ENCODE assay signal across 12 cellular contexts in genomic region chr7:16652888-16653287, GRCh38. TPM values are rescaled to one million over a fixed set of nuclear protein-coding genes. Genes with fewer than 3 reads are reported as not detected.
A peak's percentile ranks its signal among the peaks of the same experiment; 100 is the strongest.
DNase-seq lines count a peak whose midpoint lies in the region; ATAC-seq and TF ChIP-seq lines count a peak whose summit lies in the region.
"Had no signal": no experiment of that assay in that cellular context is flagged by ENCODE, and none has a peak within 500 bp of the region (broad histone marks: within the 10 kb centered on the region; RNA-seq: fewer than 3 reads in every experiment).

No MANE protein-coding gene starts in this region.

- intact Hi-C loops in lower lobe of right lung (cut with DNase I), result no loop called here
- intact Hi-C loops in activated CD4-positive, alpha-beta T cell treated with anti-CD3 and anti-CD28 coated beads for 36 hours (cut with DNase I, micrococcal nuclease), result no loop called here

- no peaks in the 10 kb centered on the region for H3K36me3 ChIP-seq in lower lobe of right lung

- peaks cover 36% of the 10 kb centered on the region for H3K4me1 ChIP-seq in lower lobe of right lung

- no peaks in the 10 kb centered on the region for H3K27me3 Mint-ChIP-seq in activated CD4-positive, alpha-beta T cell treated with anti-CD3 and anti-CD28 coated beads for 36 hours
- no peaks in the 10 kb centered on the region for H3K27me3 Mint-ChIP-seq in T-cell
- H3K27me3 Mint-ChIP-seq: stimulated activated memory B cell treated with anti-CD40 and anti-IgM and Interleukin-4, amounts not matched to agents 10 μg/mL and 1 μg/mL and 100 μg/mL, for 72 hours had no signal

- no peak overlapping the region for H3K4me3 Mint-ChIP-seq in activated CD4-positive, alpha-beta T cell treated with anti-CD3 and anti-CD28 coated beads for 36 hours
- peak overlapping the region in 1 of 3 donors; percentile 16 for H3K4me3 Mint-ChIP-seq in T-cell
- H3K4me3 Mint-ChIP-seq: stimulated activated memory B cell treated with anti-CD40 and anti-IgM and Interleukin-4, amounts not matched to agents 10 μg/mL and 1 μg/mL and 100 μg/mL, for 72 hours had no signal

- H3K9me3 Mint-ChIP-seq in activated CD4-positive, alpha-beta T cell treated with anti-CD3 and anti-CD28 coated beads for 36 hours (ENCODE audit: low read depth), result no peaks in the 10 kb centered on the region
- no peaks in the 10 kb centered on the region for H3K9me3 Mint-ChIP-seq in T-cell
- H3K9me3 Mint-ChIP-seq: stimulated activated memory B cell treated with anti-CD40 and anti-IgM and Interleukin-4, amounts not matched to agents 10 μg/mL and 1 μg/mL and 100 μg/mL, for 72 hours had no signal

- H3K9me3 ChIP-seq in lower lobe of right lung, result no peaks in the 10 kb centered on the region

- peak overlapping the region; percentile 40 for H3K27ac ChIP-seq in lower lobe of right lung

- H3K27ac Mint-ChIP-seq in activated CD4-positive, alpha-beta T cell treated with anti-CD3 and anti-CD28 coated beads for 36 hours, result no peak overlapping the region
- no peak overlapping the region for H3K27ac Mint-ChIP-seq in T-cell
- H3K27ac Mint-ChIP-seq: stimulated activated memory B cell treated with anti-CD40 and anti-IgM and Interleukin-4, amounts not matched to agents 10 μg/mL and 1 μg/mL and 100 μg/mL, for 72 hours had no signal

- peak; percentile 67 to 88 for ATAC-seq in lower lobe of right lung
- no peak for ATAC-seq in activated CD4-positive, alpha-beta T cell treated with anti-CD3 and anti-CD28 coated beads for 36 hours
- no peak for ATAC-seq in T-cell (replicated peaks in 1 of 4)
- ATAC-seq: stimulated activated memory B cell treated with anti-CD40 and anti-IgM and Interleukin-4, amounts not matched to agents 10 μg/mL and 1 μg/mL and 100 μg/mL, for 72 hours had no signal

- no peak overlapping the region for H3K4me3 ChIP-seq in lower lobe of right lung

- H3K4me1 Mint-ChIP-seq in activated CD4-positive, alpha-beta T cell treated with anti-CD3 and anti-CD28 coated beads for 36 hours, result peaks cover 68% of the 10 kb centered on the region
- peaks cover 68 to 81% (median 70%) of the 10 kb centered on the region in 3 donors for H3K4me1 Mint-ChIP-seq in T-cell

- H3K27me3 ChIP-seq in lower lobe of right lung (ENCODE audit: low read depth), result no peaks in the 10 kb centered on the region

- peak; percentile 83 for DNase-seq in DMS153 (lab: John Stamatoyannopoulos, UW)
- peak; percentile 94 for DNase-seq in NCI-H1105 (lab: John Stamatoyannopoulos, UW)
- DNase-seq in RPMI8226, result peak; percentile 25
- peak; percentile 64 for DNase-seq in lower lobe of right lung
- DNase-seq in SW480 (ENCODE audit: low spot score), result no peak
- DNase-seq in activated CD4-positive, alpha-beta T cell treated with anti-CD3 and anti-CD28 coated beads for 36 hours, result no peak
- no peak for DNase-seq in T-cell
- DNase-seq in stimulated activated CD4-positive, alpha-beta T cell treated with anti-CD3 and anti-CD28 coated beads, Interleukin-4, amount 100 ng/mL, for 4 hours, result no peak
- DNase-seq: activated CD8-positive, alpha-beta memory T cell treated with anti-CD3 and anti-CD28 coated beads, Interleukin-2, amount 50 U/mL, for 4 hours; MV-4-11; OCI-M1 had no signal

- POLR2A ChIA-PET in activated CD4-positive, alpha-beta T cell treated with anti-CD3 and anti-CD28 coated beads for 36 hours (lab: Charles Lee), result interaction anchor here (0.8 kb wide), 1 partner anchor 542 kb away, joined by 4 read pairs; no protein-coding TSS in a partner anchor
- POLR2A ChIA-PET in T-cell (lab: Charles Lee), result interaction anchor here in 1 of 2 donors (0.6 kb wide), 1 partner anchor 64 kb away, joined by 7 read pairs; no protein-coding TSS in a partner anchor

- CTCF ChIA-PET in activated CD4-positive, alpha-beta T cell treated with anti-CD3 and anti-CD28 coated beads for 36 hours (lab: Charles Lee), result no interaction called here
- CTCF ChIA-PET in T-cell (lab: Charles Lee), result no interaction called here

- TF ChIP-seq CTCF in lower lobe of right lung (IDR thresholded peaks at IDR 0.05), result no peak

- H3K36me3 Mint-ChIP-seq in activated CD4-positive, alpha-beta T cell treated with anti-CD3 and anti-CD28 coated beads for 36 hours (ENCODE audit: low read depth), result peaks cover 36% of the 10 kb centered on the region
- peaks cover 7% of the 10 kb centered on the region for H3K36me3 Mint-ChIP-seq in T-cell

RNA-seq across cellular contexts. Expression of gene BZW2, which starts 6.9 kb away (rescaled TPM):
- total RNA-seq in lower lobe of right lung, result 24.6 TPM
- total RNA-seq in activated CD4-positive, alpha-beta T cell treated with anti-CD3 and anti-CD28 coated beads for 36 hours, result 100 to 1,000 TPM; 106 to 113 TPM
- 10 to 100 TPM; 22.1 to 35.1 (median 30.2) TPM for total RNA-seq in T-cell

RNA-seq across cellular contexts. Expression of gene ANKMY2, which starts 7.3 kb away (rescaled TPM):
- total RNA-seq in lower lobe of right lung, result 13.9 TPM
- 10 to 100 TPM in 1 of 2 experiments, 1 to 10 TPM in 1; 9.0 to 10.1 TPM for total RNA-seq in activated CD4-positive, alpha-beta T cell treated with anti-CD3 and anti-CD28 coated beads for 36 hours
- total RNA-seq in T-cell, result 10 to 100 TPM in 2 of 5 donors, 1 to 10 TPM in 3; 7.8 to 10.9 (median 10.0) TPM

Comparison
In these comparisons a context has a peak if more than half of its experiments do, and no peak if none do; other contexts are left out.
1. DNase-seq: peak in DMS153 (single experiment), NCI-H1105 (single experiment), RPMI8226 (single experiment) and lower lobe of right lung (single experiment); none in SW480 (single experiment), activated CD4-positive, alpha-beta T cell treated with anti-CD3 and anti-CD28 coated beads for 36 hours (single experiment), T-cell (0 of 34) and stimulated activated CD4-positive, alpha-beta T cell treated with anti-CD3 and anti-CD28 coated beads, Interleukin-4, amount 100 ng/mL, for 4 hours (0 of 2).
2. ATAC-seq: peak in lower lobe of right lung (2 of 2); none in activated CD4-positive, alpha-beta T cell treated with anti-CD3 and anti-CD28 coated beads for 36 hours (single experiment) and T-cell (0 of 4).